ENCODE assay signal across 23 cellular contexts in the genomic region with DNA sequence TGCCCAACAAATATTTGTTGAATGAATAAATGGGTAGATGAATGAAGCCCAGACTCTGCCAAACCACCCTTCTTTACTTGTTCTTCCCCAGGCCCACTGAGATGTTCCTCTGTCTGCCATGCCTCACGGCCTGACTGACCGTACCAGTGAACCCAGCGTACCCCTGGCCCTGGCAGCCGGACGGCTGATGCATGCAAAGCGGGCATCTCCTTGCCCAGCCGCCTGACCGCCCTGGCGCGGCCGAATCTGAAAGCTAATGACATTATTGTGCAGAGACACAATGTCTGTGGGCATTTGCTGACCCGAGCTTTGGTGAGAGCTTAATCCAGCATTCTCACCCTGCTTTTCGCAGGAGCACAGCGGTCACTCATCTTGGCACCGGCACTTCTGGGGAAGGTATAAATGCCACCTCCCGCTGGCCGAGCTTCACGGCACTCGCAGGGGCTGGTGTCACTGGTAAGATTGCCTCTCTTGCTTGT. TPM values are rescaled to one million over a fixed set of nuclear protein-coding genes. Genes with fewer than 3 reads are reported as not detected.
"Had no signal": no experiment of that assay in that cellular context is flagged by ENCODE, and none has a peak within 500 bp of the region (broad histone marks: within the 10 kb centered on the region; RNA-seq: fewer than 3 reads in every experiment).

Gene CRYBB2, plus strand, starts transcription at position 429 of the 479 bp plus-strand sequence. CDS start 1,791 bp downstream, outside the sequence.

- H3K27ac ChIP-seq: PC-9, RWPE1, SJSA1 had no signal

- H3K9ac ChIP-seq: SK-N-SH had no signal

- H3K4me3 ChIP-seq: PC-9, SJSA1 had no signal

- H3K36me3 ChIP-seq: SJSA1 had no signal

- H3K4me2 ChIP-seq: PC-9, SK-N-SH had no signal

- DNase-seq: KG1, MM.1S, MV-4-11, NCI-H1092, NCI-H1417 treated with DMSO at 0.1 percent for 48 hours, NCI-H1694 treated with DMSO at 0.1 percent for 48 hours, NCI-H187 treated with DMSO at 0.1 percent for 48 hours, NCI-H2227 treated with DMSO at 0.1 percent for 48 hours, NCI-H446, NCI-H510A treated with DMSO at 0.1 percent for 48 hours, NCI-H524 treated with DMSO at 0.1 percent for 48 hours, NCI-H526 treated with DMSO at 0.1 percent for 48 hours, PC-9, SHP77, SK-N-SH, SW 1271 had no signal

- H3K9me3 ChIP-seq: SJSA1, SK-N-SH had no signal

- H3K4me1 ChIP-seq: SJSA1 had no signal

- H2AFZ ChIP-seq: PC-9 had no signal

RNA-seq across cellular contexts. Expression of gene CRYBB2, which starts in this region (rescaled TPM):
- total RNA-seq: LHCN-M2, NCI-H460, OCI-LY7, Right ventricle myocardium inferior, RPMI7951 had no signal
